2 cellular contexts compared by ENCODE assay signal in the genomic region with DNA sequence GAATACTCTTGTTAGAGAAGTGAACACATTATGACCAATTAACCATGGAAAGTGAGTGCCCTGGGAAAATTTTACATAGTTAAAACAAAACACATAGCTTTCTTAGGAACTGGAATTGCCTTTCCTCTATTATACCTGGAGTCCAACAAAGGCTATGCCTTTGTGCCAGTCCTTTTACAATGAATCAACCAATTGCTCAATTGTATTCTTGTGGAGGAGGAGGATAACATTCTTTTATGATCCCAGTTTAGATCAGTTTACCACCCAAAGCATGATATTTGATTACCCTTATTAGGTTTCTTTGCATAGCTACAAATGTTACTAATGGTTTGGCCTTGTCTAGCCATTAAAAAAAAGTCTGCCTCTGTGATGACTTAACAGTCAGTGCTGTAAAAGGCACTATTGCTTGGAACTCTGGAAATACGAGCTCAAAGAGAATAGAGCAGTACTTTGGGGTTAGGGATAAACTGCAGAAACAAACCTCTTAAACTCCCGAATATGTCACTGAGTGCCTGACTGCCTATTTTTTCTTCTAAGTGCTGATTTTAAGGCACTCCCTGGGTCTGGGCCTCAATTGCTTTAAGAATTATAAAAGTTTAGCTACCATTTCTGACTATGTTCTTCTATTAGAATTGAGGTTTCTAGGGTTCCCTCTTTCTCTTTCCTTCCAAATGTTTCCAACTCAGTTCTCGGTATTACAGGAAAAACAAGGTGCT.
TF ChIP-seq lines count a peak whose summit lies in the region.

No MANE protein-coding gene starts in this region.

TF ChIP-seq in Ishikawa, 13 proteins besides CTCF, POLR2A, EP300 and RAD21 (continued from another document):
- TF ChIP-seq, protein P1, sequence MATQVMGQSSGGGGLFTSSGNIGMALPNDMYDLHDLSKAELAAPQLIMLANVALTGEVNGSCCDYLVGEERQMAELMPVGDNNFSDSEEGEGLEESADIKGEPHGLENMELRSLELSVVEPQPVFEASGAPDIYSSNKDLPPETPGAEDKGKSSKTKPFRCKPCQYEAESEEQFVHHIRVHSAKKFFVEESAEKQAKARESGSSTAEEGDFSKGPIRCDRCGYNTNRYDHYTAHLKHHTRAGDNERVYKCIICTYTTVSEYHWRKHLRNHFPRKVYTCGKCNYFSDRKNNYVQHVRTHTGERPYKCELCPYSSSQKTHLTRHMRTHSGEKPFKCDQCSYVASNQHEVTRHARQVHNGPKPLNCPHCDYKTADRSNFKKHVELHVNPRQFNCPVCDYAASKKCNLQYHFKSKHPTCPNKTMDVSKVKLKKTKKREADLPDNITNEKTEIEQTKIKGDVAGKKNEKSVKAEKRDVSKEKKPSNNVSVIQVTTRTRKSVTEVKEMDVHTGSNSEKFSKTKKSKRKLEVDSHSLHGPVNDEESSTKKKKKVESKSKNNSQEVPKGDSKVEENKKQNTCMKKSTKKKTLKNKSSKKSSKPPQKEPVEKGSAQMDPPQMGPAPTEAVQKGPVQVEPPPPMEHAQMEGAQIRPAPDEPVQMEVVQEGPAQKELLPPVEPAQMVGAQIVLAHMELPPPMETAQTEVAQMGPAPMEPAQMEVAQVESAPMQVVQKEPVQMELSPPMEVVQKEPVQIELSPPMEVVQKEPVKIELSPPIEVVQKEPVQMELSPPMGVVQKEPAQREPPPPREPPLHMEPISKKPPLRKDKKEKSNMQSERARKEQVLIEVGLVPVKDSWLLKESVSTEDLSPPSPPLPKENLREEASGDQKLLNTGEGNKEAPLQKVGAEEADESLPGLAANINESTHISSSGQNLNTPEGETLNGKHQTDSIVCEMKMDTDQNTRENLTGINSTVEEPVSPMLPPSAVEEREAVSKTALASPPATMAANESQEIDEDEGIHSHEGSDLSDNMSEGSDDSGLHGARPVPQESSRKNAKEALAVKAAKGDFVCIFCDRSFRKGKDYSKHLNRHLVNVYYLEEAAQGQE (IDR thresholded peaks at IDR 0.05; ENCODE audit: low read depth), result no peak

TF ChIP-seq in WTC11, 78 proteins besides CTCF, POLR2A, EP300 and RAD21 (continued from another document):
- TF ChIP-seq, protein P2, sequence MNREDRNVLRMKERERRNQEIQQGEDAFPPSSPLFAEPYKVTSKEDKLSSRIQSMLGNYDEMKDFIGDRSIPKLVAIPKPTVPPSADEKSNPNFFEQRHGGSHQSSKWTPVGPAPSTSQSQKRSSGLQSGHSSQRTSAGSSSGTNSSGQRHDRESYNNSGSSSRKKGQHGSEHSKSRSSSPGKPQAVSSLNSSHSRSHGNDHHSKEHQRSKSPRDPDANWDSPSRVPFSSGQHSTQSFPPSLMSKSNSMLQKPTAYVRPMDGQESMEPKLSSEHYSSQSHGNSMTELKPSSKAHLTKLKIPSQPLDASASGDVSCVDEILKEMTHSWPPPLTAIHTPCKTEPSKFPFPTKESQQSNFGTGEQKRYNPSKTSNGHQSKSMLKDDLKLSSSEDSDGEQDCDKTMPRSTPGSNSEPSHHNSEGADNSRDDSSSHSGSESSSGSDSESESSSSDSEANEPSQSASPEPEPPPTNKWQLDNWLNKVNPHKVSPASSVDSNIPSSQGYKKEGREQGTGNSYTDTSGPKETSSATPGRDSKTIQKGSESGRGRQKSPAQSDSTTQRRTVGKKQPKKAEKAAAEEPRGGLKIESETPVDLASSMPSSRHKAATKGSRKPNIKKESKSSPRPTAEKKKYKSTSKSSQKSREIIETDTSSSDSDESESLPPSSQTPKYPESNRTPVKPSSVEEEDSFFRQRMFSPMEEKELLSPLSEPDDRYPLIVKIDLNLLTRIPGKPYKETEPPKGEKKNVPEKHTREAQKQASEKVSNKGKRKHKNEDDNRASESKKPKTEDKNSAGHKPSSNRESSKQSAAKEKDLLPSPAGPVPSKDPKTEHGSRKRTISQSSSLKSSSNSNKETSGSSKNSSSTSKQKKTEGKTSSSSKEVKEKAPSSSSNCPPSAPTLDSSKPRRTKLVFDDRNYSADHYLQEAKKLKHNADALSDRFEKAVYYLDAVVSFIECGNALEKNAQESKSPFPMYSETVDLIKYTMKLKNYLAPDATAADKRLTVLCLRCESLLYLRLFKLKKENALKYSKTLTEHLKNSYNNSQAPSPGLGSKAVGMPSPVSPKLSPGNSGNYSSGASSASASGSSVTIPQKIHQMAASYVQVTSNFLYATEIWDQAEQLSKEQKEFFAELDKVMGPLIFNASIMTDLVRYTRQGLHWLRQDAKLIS (CRISPR knock-in tag; IDR thresholded peaks at IDR 0.05; ENCODE audit: borderline replicate concordance), result no peak
- TF ChIP-seq TEAD4 (CRISPR knock-in tag; IDR thresholded peaks at IDR 0.05) (no peak), ESRRA (CRISPR knock-in tag; IDR thresholded peaks at IDR 0.05; ENCODE audit: borderline replicate concordance) (no peak), RELA (CRISPR knock-in tag; IDR thresholded peaks at IDR 0.05; ENCODE audit: borderline replicate concordance) (no peak), NR2C2 (CRISPR knock-in tag; IDR thresholded peaks at IDR 0.05) (no peak), ZNF232 (CRISPR knock-in tag; IDR thresholded peaks at IDR 0.05) (no peak), ZNF121 (CRISPR knock-in tag; IDR thresholded peaks at IDR 0.05) (no peak), NR3C1 (CRISPR knock-in tag; conservative IDR thresholded peaks at IDR 0.05; ENCODE audit: low read depth) (no peak)
- TF ChIP-seq, protein P3, sequence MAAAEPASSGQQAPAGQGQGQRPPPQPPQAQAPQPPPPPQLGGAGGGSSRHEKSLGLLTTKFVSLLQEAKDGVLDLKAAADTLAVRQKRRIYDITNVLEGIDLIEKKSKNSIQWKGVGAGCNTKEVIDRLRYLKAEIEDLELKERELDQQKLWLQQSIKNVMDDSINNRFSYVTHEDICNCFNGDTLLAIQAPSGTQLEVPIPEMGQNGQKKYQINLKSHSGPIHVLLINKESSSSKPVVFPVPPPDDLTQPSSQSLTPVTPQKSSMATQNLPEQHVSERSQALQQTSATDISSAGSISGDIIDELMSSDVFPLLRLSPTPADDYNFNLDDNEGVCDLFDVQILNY (CRISPR knock-in tag; IDR thresholded peaks at IDR 0.05), result no peak
- TF ChIP-seq, protein P4, sequence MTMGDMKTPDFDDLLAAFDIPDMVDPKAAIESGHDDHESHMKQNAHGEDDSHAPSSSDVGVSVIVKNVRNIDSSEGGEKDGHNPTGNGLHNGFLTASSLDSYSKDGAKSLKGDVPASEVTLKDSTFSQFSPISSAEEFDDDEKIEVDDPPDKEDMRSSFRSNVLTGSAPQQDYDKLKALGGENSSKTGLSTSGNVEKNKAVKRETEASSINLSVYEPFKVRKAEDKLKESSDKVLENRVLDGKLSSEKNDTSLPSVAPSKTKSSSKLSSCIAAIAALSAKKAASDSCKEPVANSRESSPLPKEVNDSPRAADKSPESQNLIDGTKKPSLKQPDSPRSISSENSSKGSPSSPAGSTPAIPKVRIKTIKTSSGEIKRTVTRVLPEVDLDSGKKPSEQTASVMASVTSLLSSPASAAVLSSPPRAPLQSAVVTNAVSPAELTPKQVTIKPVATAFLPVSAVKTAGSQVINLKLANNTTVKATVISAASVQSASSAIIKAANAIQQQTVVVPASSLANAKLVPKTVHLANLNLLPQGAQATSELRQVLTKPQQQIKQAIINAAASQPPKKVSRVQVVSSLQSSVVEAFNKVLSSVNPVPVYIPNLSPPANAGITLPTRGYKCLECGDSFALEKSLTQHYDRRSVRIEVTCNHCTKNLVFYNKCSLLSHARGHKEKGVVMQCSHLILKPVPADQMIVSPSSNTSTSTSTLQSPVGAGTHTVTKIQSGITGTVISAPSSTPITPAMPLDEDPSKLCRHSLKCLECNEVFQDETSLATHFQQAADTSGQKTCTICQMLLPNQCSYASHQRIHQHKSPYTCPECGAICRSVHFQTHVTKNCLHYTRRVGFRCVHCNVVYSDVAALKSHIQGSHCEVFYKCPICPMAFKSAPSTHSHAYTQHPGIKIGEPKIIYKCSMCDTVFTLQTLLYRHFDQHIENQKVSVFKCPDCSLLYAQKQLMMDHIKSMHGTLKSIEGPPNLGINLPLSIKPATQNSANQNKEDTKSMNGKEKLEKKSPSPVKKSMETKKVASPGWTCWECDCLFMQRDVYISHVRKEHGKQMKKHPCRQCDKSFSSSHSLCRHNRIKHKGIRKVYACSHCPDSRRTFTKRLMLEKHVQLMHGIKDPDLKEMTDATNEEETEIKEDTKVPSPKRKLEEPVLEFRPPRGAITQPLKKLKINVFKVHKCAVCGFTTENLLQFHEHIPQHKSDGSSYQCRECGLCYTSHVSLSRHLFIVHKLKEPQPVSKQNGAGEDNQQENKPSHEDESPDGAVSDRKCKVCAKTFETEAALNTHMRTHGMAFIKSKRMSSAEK (CRISPR knock-in tag; IDR thresholded peaks at IDR 0.05; ENCODE audit: borderline replicate concordance), result no peak
- TF ChIP-seq, protein P5, sequence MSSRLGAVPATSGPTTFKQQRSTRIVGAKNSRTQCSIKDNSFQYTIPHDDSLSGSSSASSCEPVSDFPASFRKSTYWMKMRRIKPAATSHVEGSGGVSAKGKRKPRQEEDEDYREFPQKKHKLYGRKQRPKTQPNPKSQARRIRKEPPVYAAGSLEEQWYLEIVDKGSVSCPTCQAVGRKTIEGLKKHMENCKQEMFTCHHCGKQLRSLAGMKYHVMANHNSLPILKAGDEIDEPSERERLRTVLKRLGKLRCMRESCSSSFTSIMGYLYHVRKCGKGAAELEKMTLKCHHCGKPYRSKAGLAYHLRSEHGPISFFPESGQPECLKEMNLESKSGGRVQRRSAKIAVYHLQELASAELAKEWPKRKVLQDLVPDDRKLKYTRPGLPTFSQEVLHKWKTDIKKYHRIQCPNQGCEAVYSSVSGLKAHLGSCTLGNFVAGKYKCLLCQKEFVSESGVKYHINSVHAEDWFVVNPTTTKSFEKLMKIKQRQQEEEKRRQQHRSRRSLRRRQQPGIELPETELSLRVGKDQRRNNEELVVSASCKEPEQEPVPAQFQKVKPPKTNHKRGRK (CRISPR knock-in tag; IDR thresholded peaks at IDR 0.05; ENCODE audit: borderline replicate concordance), result no peak
- TF ChIP-seq, protein P6, sequence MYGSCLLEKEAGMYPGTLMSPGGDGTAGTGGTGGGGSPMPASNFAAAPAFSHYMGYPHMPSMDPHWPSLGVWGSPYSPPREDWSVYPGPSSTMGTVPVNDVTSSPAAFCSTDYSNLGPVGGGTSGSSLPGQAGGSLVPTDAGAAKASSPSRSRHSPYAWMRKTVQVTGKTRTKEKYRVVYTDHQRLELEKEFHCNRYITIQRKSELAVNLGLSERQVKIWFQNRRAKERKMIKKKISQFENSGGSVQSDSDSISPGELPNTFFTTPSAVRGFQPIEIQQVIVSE (CRISPR knock-in tag; IDR thresholded peaks at IDR 0.05; ENCODE audit: borderline replicate concordance), result no peak
